13 cellular contexts compared by ENCODE assay signal in genomic region chr15:101315736-101316135, GRCh38.
"Had no signal": no experiment of that assay in that cellular context is flagged by ENCODE, and none has a peak within 500 bp of the region (broad histone marks: within the 10 kb centered on the region; RNA-seq: fewer than 3 reads in every experiment).

No MANE protein-coding gene starts in this region.

- ATAC-seq: heart left ventricle; left lung; naive thymus-derived CD4-positive, alpha-beta T cell; stimulated activated naive B cell treated with anti-CD40 and anti-IgM and Interleukin-4, amounts not matched to agents 10 μg/mL and 1 μg/mL and 100 μg/mL, for 72 hours; stimulated activated naive CD8-positive, alpha-beta T cell treated with anti-CD3 and anti-CD28 coated beads, Interleukin-15, amount 100 ng/mL, for 72 hours had no signal

- DNase-seq: central memory CD4-positive, alpha-beta T cell; effector CD8-positive, alpha-beta T cell; heart left ventricle; hippocampal formation; left lung; mesendoderm; naive thymus-derived CD4-positive, alpha-beta T cell; nephron progenitor cell; stimulated activated CD4-positive, alpha-beta T cell treated with anti-CD3 and anti-CD28 coated beads, Interleukin-1b, Interleukin-23, amount 100 ng/mL, for 48 hours; stimulated activated CD4-positive, alpha-beta T cell treated with anti-CD3 and anti-CD28 coated beads, Interleukin-4, amount 100 ng/mL, for 24 hours; stimulated activated naive B cell treated with anti-CD40 and anti-IgM and Interleukin-4, amounts not matched to agents 10 μg/mL and 1 μg/mL and 100 μg/mL, for 72 hours; stimulated activated naive CD8-positive, alpha-beta T cell treated with anti-CD3 and anti-CD28 coated beads, Interleukin-15, amount 100 ng/mL, for 72 hours; transverse colon had no signal
